ENCODE assay signal across 17 cellular contexts in the genomic region with DNA sequence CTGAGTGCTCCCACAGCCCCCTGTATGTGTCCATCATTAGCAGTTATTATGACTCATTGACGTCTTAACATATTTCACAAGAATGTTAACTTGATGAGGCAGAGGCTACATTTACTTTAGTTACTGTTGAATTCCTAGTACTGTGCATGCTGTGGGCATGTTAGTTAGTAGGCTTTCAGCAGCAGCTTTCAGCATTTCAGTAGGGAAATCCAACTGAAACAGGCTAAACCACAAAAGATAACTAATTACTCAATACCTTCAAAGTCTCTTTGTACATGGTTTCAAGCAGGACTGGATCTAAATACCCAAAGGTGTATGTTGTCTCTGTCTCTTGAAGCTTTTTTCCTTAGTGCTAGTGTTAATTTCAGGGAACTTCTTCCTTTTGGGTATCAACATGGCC.
"Had no signal": no experiment of that assay in that cellular context is flagged by ENCODE, and none has a peak within 500 bp of the region (broad histone marks: within the 10 kb centered on the region; RNA-seq: fewer than 3 reads in every experiment).

No MANE protein-coding gene starts in this region.

- H3K4me3 ChIP-seq: SJSA1, SK-N-MC had no signal

- DNase-seq: KBM-7, NCI-H1092 treated with DMSO at 0.1 percent for 48 hours, NCI-H1417, NCI-H1436 treated with DMSO at 0.1 percent for 48 hours, NCI-H1694, NCI-H187 treated with DMSO at 0.1 percent for 48 hours, NCI-H2029 treated with DMSO at 0.1 percent for 48 hours, NCI-H2171 treated with DMSO at 0.1 percent for 48 hours, NCI-H524, NCI-H526 treated with DMSO at 0.1 percent for 48 hours, NCI-H748 treated with DMSO at 0.1 percent for 48 hours, Right ventricle myocardium superior, RPMI8226, SIG-M5, T-helper 1 cell had no signal
